In the genomic region with DNA sequence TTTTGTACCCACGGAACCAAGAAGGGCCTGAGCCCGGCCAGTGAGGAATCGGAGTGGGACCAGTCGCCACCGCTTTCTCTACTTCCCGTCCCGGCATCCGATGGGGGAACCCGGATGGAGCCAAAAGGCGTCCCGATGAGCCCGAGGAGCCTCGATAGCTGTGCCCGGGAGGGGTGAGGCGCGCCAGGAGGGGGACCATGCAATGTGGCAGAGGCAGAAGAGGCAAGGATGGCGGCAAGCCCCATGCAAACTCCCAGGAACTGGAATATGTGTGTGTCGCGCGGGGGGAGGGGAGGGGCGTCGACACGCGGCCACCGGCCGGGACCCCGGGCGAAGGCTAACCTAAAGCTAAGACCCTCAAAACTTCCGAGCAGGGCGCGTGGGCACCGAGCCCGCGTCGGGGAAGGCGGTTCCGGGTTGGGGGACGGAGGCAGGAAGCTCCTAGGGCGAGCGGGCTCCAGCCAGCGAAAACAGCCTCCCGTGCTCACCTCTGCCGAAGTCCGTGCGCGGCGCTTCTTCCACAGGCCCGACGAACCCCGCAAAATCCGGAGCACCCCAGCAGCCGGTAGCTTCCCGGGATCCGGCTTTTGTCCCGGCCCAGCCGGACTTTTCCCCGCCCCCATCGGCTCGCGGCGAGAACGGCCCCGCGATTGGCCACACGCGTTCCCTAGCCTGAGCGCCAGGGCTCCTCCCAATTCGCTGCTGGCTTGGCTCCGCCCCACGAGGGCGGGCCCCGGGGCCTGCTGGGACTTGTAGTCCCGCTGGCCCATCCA, we compare ENCODE assay signal across 8 cellular contexts. TPM values are rescaled to one million over a fixed set of nuclear protein-coding genes. Genes with fewer than 3 reads are reported as not detected.
A peak's percentile ranks its signal among the peaks of the same experiment; 100 is the strongest.
DNase-seq lines count a peak whose midpoint lies in the region; ATAC-seq and TF ChIP-seq lines count a peak whose summit lies in the region.

Gene ACLY, minus strand, starts transcription at position 560 of the 773 bp plus-strand sequence. CDS start 5,078 bp downstream, outside the sequence.

- no peaks in the 10 kb centered on the region for H3K9me3 Mint-ChIP-seq in activated CD4-positive, alpha-beta T cell treated with anti-CD3 and anti-CD28 coated beads, Interleukin-2, amount 10 ng/mL, durations not matched to agents 24 days and 14 days

- peak within 1 kb of the TSS; percentile 98 for H3K4me3 Mint-ChIP-seq in activated CD4-positive, alpha-beta T cell treated with anti-CD3 and anti-CD28 coated beads, Interleukin-2, amount 10 ng/mL, durations not matched to agents 24 days and 14 days

- H3K4me3 ChIP-seq in coronary artery: peak within 1 kb of the TSS; percentile 88

- peak within 1 kb of the TSS; percentile 95 for H3K27ac Mint-ChIP-seq in activated CD4-positive, alpha-beta T cell treated with anti-CD3 and anti-CD28 coated beads, Interleukin-2, amount 10 ng/mL, durations not matched to agents 24 days and 14 days

- peak; percentile 89 for TF ChIP-seq POLR2A in GM19193 (IDR thresholded peaks at IDR 0.05; ENCODE audit: extremely low read depth, insufficient read depth, insufficient read length)

- H3K27ac ChIP-seq in coronary artery: peak within 1 kb of the TSS; percentile 71 to 92

- ATAC-seq in HG03439 (IDR thresholded peaks at IDR 0.05; ENCODE audit: unreplicated experiment): peak; percentile 88

- H3K4me1 Mint-ChIP-seq in activated CD4-positive, alpha-beta T cell treated with anti-CD3 and anti-CD28 coated beads, Interleukin-2, amount 10 ng/mL, durations not matched to agents 24 days and 14 days: peaks cover 26% of the 10 kb centered on the region

- intact Hi-C loops in activated CD4-positive, alpha-beta T cell treated with anti-CD3 and anti-CD28 coated beads, Interleukin-2, amount 10 ng/mL, durations not matched to agents 24 days and 14 days (cut with micrococcal nuclease): loop anchor here (1.0 to 5.0 kb wide), 5 partner anchors 12 to 237 kb away; partner anchors contain the start of genes CNP, DNAJC7, KLHL11 and ODAD4

- DNase-seq in AML-193 (lab: John Stamatoyannopoulos, UW): peak; percentile 97 to 98
- peak; percentile 68 to 70 for DNase-seq in NCI-H524 (lab: John Stamatoyannopoulos, UW)
- peak; percentile 100 for DNase-seq in activated CD4-positive, alpha-beta T cell treated with anti-CD3 and anti-CD28 coated beads, Interleukin-2, amount 10 ng/mL, durations not matched to agents 24 days and 14 days
- DNase-seq in coronary artery (ENCODE audit: low spot score): peak; percentile 98
- peak; percentile 99 for DNase-seq in left kidney (ENCODE audit: low read depth, low spot score)
- peak; percentile 97 to 98 for DNase-seq in stimulated activated CD4-positive, alpha-beta T cell treated with anti-CD3 and anti-CD28 coated beads, Interleukin-2, amount 100 ng/mL, for 24 hours

- TF ChIP-seq CTCF in coronary artery (IDR thresholded peaks at IDR 0.05): no peak

- peaks cover 12% of the 10 kb centered on the region for H3K36me3 Mint-ChIP-seq in activated CD4-positive, alpha-beta T cell treated with anti-CD3 and anti-CD28 coated beads, Interleukin-2, amount 10 ng/mL, durations not matched to agents 24 days and 14 days (ENCODE audit: low read depth)

- no peaks in the 10 kb centered on the region for H3K27me3 Mint-ChIP-seq in activated CD4-positive, alpha-beta T cell treated with anti-CD3 and anti-CD28 coated beads, Interleukin-2, amount 10 ng/mL, durations not matched to agents 24 days and 14 days

RNA-seq across cellular contexts. Expression of gene ACLY, which starts in this region (rescaled TPM):
- 225 and 229 TPM in 2 replicates for total RNA-seq in activated CD4-positive, alpha-beta T cell treated with anti-CD3 and anti-CD28 coated beads, Interleukin-2, amount 10 ng/mL, durations not matched to agents 24 days and 14 days

Comparison
In these comparisons a context has a peak if more than half of its experiments do, and no peak if none do; other contexts are left out.
1. Peak in every context shown above with its lines: DNase-seq, ATAC-seq, H3K4me3 ChIP-seq and H3K27ac ChIP-seq.